In genomic region chr17:54944796-54945195, GRCh38 we compare ENCODE assay signal across 1 cellular context.
TF ChIP-seq lines count a peak whose summit lies in the region.

No MANE protein-coding gene starts in this region.

TF ChIP-seq in K562, 482 proteins besides CTCF, POLR2A, EP300 and RAD21 (continued from another document):
- no peak for TF ChIP-seq YY1 (IDR thresholded peaks at IDR 0.05; ENCODE audit: borderline replicate concordance in 1 of 3, control insufficient read depth in 1 of 3, extremely low read depth in 1 of 3, insufficient read depth in 3 of 3, insufficient read length in 1 of 3, insufficient replicate concordance in 2 of 3, low read depth in 1 of 3, low read length in 2 of 3)
- TF ChIP-seq ZBTB11 (CRISPR knock-in tag; IDR thresholded peaks at IDR 0.05): no peak
- no peak for TF ChIP-seq NELFE (IDR thresholded peaks at IDR 0.05; ENCODE audit: insufficient read depth, insufficient read length)
- TF ChIP-seq NFE2 (IDR thresholded peaks at IDR 0.05; ENCODE audit: low read depth): peak; percentile 69
- TF ChIP-seq RFX7 (CRISPR knock-in tag; IDR thresholded peaks at IDR 0.05): no peak
- no peak for TF ChIP-seq ARHGAP35 (IDR thresholded peaks at IDR 0.05; ENCODE audit: partially characterized antibody)
- TF ChIP-seq RB1 (IDR thresholded peaks at IDR 0.05; ENCODE audit: low read depth): no peak
